Comparison of ENCODE assay signal across 13 cellular contexts in genomic region chr22:29719894-29720645, GRCh38. TPM values are rescaled to one million over a fixed set of nuclear protein-coding genes. Genes with fewer than 3 reads are reported as not detected.
A peak's percentile ranks its signal among the peaks of the same experiment; 100 is the strongest.
DNase-seq lines count a peak whose midpoint lies in the region; ATAC-seq, FAIRE-seq and TF ChIP-seq lines count a peak whose summit lies in the region.
"Had no signal": no experiment of that assay in that cellular context is flagged by ENCODE, and none has a peak within 500 bp of the region (broad histone marks: within the 10 kb centered on the region; RNA-seq: fewer than 3 reads in every experiment).

CABP7 (plus strand) TSS chr22:29720003; CDS start chr22:29720425, 422 bp downstream.

- H3K9me3 Mint-ChIP-seq in activated T-cell treated with anti-CD3 and anti-CD28 coated beads, Interleukin-2, amount 50 U/mL, for 72 hours, result no peaks in the 10 kb centered on the region
- H3K9me3 Mint-ChIP-seq in activated T-cell treated with anti-CD3 and anti-CD28 coated beads, Interleukin-2, amount 50 U/mL, for 24 hours, result no peaks in the 10 kb centered on the region
- H3K9me3 Mint-ChIP-seq in endodermal cell, result no peaks in the 10 kb centered on the region

- intact Hi-C loops in Panc1 (cut with micrococcal nuclease; ENCODE audit: unreplicated experiment), result no loop called here

- H3K4me3 ChIP-seq in Panc1 (ENCODE audit: low read depth in 2 of 2, low read length in 2 of 2) (peak within 1 kb of the TSS in 1 of 2 experiments; percentile 11; a peak in 1 of 4 replicates), endodermal cell (ENCODE audit: low read length) (no peak within 1 kb of the TSS), skeletal muscle satellite cell (ENCODE audit: low read length) (no peak within 1 kb of the TSS)

- H3K27me3 ChIP-seq in Panc1 (ENCODE audit: control insufficient read depth, insufficient read depth, low read length) (no peaks in the 10 kb centered on the region), endodermal cell (ENCODE audit: control insufficient read depth, insufficient read depth, low read length, poor library complexity, severe bottlenecking) (peaks cover 79% of the 10 kb centered on the region), skeletal muscle satellite cell (ENCODE audit: control insufficient read depth, insufficient read depth, low read length) (peaks cover 71% of the 10 kb centered on the region)

- H3K36me3 Mint-ChIP-seq in activated T-cell treated with anti-CD3 and anti-CD28 coated beads, Interleukin-2, amount 50 U/mL, for 72 hours (ENCODE audit: insufficient read depth in 2 of 2), result no peaks in the 10 kb centered on the region
- H3K36me3 Mint-ChIP-seq in activated T-cell treated with anti-CD3 and anti-CD28 coated beads, Interleukin-2, amount 50 U/mL, for 24 hours (ENCODE audit: low read depth), result no peaks in the 10 kb centered on the region
- H3K36me3 Mint-ChIP-seq in endodermal cell (ENCODE audit: low read depth), result no peaks in the 10 kb centered on the region

- in situ Hi-C loops in Panc1 (cut with HindIII; ENCODE audit: low pct_unique_long_range_greater_than_20kb, low sequenced_read_pairs) (no loop called here), ACHN (cut with HindIII; ENCODE audit: low pct_ligation_motif_present, low pct_unique_long_range_greater_than_20kb, low sequenced_read_pairs) (no loop called here)

- ATAC-seq in activated T-cell treated with anti-CD3 and anti-CD28 coated beads, Interleukin-2, amount 50 U/mL, for 72 hours (replicated peaks in 1 of 2), result peak; percentile 26 to 43
- peak; percentile 54 for ATAC-seq in Panc1

- peak within 1 kb of the TSS; percentile 62 for H3K4me2 ChIP-seq in skeletal muscle satellite cell (ENCODE audit: low read length)

- TF ChIP-seq CTCF in Panc1 (IDR thresholded peaks at IDR 0.05) (no peak), endodermal cell (conservative IDR thresholded peaks at IDR 0.05) (no peak)

- H3K9ac ChIP-seq in endodermal cell (ENCODE audit: extremely low read depth, low read length, poor library complexity, severe bottlenecking) (no peak within 1 kb of the TSS), skeletal muscle satellite cell (ENCODE audit: low read depth, low read length) (no peak within 1 kb of the TSS)

- peaks cover 37% of the 10 kb centered on the region for H3K27me3 Mint-ChIP-seq in activated T-cell treated with anti-CD3 and anti-CD28 coated beads, Interleukin-2, amount 50 U/mL, for 72 hours (ENCODE audit: low read depth)
- peaks cover 56% of the 10 kb centered on the region for H3K27me3 Mint-ChIP-seq in activated T-cell treated with anti-CD3 and anti-CD28 coated beads, Interleukin-2, amount 50 U/mL, for 24 hours
- peaks cover 74% of the 10 kb centered on the region for H3K27me3 Mint-ChIP-seq in endodermal cell (ENCODE audit: insufficient read depth)

- H3K4me3 Mint-ChIP-seq in activated T-cell treated with anti-CD3 and anti-CD28 coated beads, Interleukin-2, amount 50 U/mL, for 72 hours, result peak within 1 kb of the TSS; percentile 38 to 61
- H3K4me3 Mint-ChIP-seq in activated T-cell treated with anti-CD3 and anti-CD28 coated beads, Interleukin-2, amount 50 U/mL, for 24 hours, result no peak within 1 kb of the TSS
- H3K4me3 Mint-ChIP-seq in endodermal cell, result peak within 1 kb of the TSS; percentile 33

- CTCF ChIA-PET in Panc1 (lab: Charles Lee), result no interaction called here

- FAIRE-seq in HTR-8/SVneo (lab: Jason Lieb, UNC), result no peak

- H3K27ac ChIP-seq in Panc1 (ENCODE audit: low read length), result no peak within 1 kb of the TSS
- no peak within 1 kb of the TSS for H3K27ac ChIP-seq in endodermal cell (ENCODE audit: low read depth, low read length)
- H3K27ac ChIP-seq: brain microvascular endothelial cell, tibial artery had no signal

- POLR2A ChIA-PET in Panc1 (lab: Charles Lee), result no interaction called here

- WGBS in endodermal cell (ENCODE audit: insufficient coverage in 1 of 2, insufficient read length in 1 of 2), 2 experiments, result 1% methylated on average over 30 to 109 of the region's 116 CpGs

- H3K9me3 ChIP-seq in Panc1 (ENCODE audit: control insufficient read depth, insufficient read depth, low read depth, low read length), result no peaks in the 10 kb centered on the region
- no peaks in the 10 kb centered on the region for H3K9me3 ChIP-seq in endodermal cell (ENCODE audit: control insufficient read depth, low read length)
- no peaks in the 10 kb centered on the region for H3K9me3 ChIP-seq in skeletal muscle satellite cell (replicated peaks; ENCODE audit: low read length)
- H3K9me3 ChIP-seq: tibial artery had no signal

- H3K4me1 Mint-ChIP-seq in activated T-cell treated with anti-CD3 and anti-CD28 coated beads, Interleukin-2, amount 50 U/mL, for 72 hours (ENCODE audit: low read depth), result no peaks in the 10 kb centered on the region
- peaks cover 3% of the 10 kb centered on the region for H3K4me1 Mint-ChIP-seq in activated T-cell treated with anti-CD3 and anti-CD28 coated beads, Interleukin-2, amount 50 U/mL, for 24 hours (ENCODE audit: low read depth)
- H3K4me1 Mint-ChIP-seq in endodermal cell, result no peaks in the 10 kb centered on the region

- no peaks in the 10 kb centered on the region for H3K4me1 ChIP-seq in Panc1 (ENCODE audit: control insufficient read depth, insufficient read depth, low read length)
- no peaks in the 10 kb centered on the region for H3K4me1 ChIP-seq in endodermal cell (ENCODE audit: control insufficient read depth, insufficient read depth, low read length)
- no peaks in the 10 kb centered on the region for H3K4me1 ChIP-seq in skeletal muscle satellite cell (ENCODE audit: control insufficient read depth, insufficient read depth, low read length)

- peak in 1 of 2 donors; percentile 12 for DNase-seq in activated T-cell treated with anti-CD3 and anti-CD28 coated beads, Interleukin-2, amount 50 U/mL, for 72 hours
- no peak for DNase-seq in activated T-cell treated with anti-CD3 and anti-CD28 coated beads, Interleukin-2, amount 50 U/mL, for 24 hours
- DNase-seq in Panc1 (ENCODE audit: low read depth, low spot score) (no peak), endodermal cell (no peak), HTR-8/SVneo (ENCODE audit: insufficient read length, low spot score) (no peak), KG1 (lab: John Stamatoyannopoulos, UW) (no peak), ACHN (no peak)
- DNase-seq: activated CD4-positive, alpha-beta T cell treated with anti-CD3 and anti-CD28 coated beads for 1 hour; brain microvascular endothelial cell; stimulated activated CD4-positive, alpha-beta T cell treated with anti-CD3 and anti-CD28 coated beads, Interleukin-4, amount 100 ng/mL, for 24 hours; tibial artery had no signal

- H3K27ac Mint-ChIP-seq in activated T-cell treated with anti-CD3 and anti-CD28 coated beads, Interleukin-2, amount 50 U/mL, for 72 hours, result no peak within 1 kb of the TSS
- no peak within 1 kb of the TSS for H3K27ac Mint-ChIP-seq in activated T-cell treated with anti-CD3 and anti-CD28 coated beads, Interleukin-2, amount 50 U/mL, for 24 hours
- H3K27ac Mint-ChIP-seq in endodermal cell, result no peak within 1 kb of the TSS

- BruUV-seq in Panc1 (replicated peaks; lab: Mats Ljungman, UMichigan), result no TSS peak

- H3K36me3 ChIP-seq in Panc1 (ENCODE audit: control insufficient read depth, insufficient read depth, low read length) (no peaks in the 10 kb centered on the region), endodermal cell (ENCODE audit: control insufficient read depth, insufficient read depth, low read length) (no peaks in the 10 kb centered on the region), skeletal muscle satellite cell (ENCODE audit: insufficient read depth, low read length) (no peaks in the 10 kb centered on the region)
- H3K36me3 ChIP-seq: brain microvascular endothelial cell, tibial artery had no signal

RNA-seq across cellular contexts. Expression of gene CABP7, which starts in this region (rescaled TPM):
- total RNA-seq in activated T-cell treated with anti-CD3 and anti-CD28 coated beads, Interleukin-2, amount 50 U/mL, for 72 hours, result under 1 TPM; 0.09 to 0.14 TPM
- total RNA-seq in Panc1 (2021; ENCODE audit: unreplicated experiment), result 2.1 TPM
- polyA plus RNA-seq in Panc1 (2012; ENCODE audit: insufficient read length), result 2.1 TPM
- total RNA-seq in endodermal cell, result under 1 TPM in 1 of 2 donors, not detected in 1; 0.26 TPM
- polyA plus RNA-seq in endodermal cell (2013, experiment 1 of 2), result 17.0 TPM
- 13.5 TPM for polyA plus RNA-seq in endodermal cell (2013, experiment 2 of 2)
- total RNA-seq in skeletal muscle satellite cell (2012; rRNA removed), result not detected in 2 replicates
- total RNA-seq: mucosa of gallbladder had no signal

Comparison
In these comparisons a context has a peak if more than half of its experiments do, and no peak if none do; other contexts are left out.
1. Peak in ATAC-seq in activated T-cell treated with anti-CD3 and anti-CD28 coated beads, Interleukin-2, amount 50 U/mL, for 72 hours; RNA of the gene not detected or under 1 TPM.